24 cellular contexts compared by ENCODE assay signal in the genomic region with DNA sequence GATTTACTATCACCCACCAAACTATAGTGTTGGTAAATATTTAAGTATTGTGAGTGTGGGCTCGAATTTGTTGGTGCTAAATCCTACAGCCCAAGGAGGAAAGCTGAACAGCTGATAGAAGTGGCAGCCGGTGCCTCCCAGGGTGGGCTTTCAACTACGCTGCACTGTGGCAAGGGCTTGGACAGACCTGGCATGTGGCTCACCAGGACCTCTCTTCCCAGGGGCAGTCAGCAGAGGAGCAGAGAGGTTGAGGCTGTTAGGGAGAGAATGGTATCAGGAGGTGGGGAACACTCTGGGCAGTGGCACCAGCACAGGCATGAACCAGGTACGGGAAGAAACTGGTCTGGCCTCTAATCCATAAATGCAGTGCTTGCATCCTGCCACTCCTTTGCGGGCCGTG. TPM values are rescaled to one million over a fixed set of nuclear protein-coding genes. Genes with fewer than 3 reads are reported as not detected.
"Had no signal": no experiment of that assay in that cellular context is flagged by ENCODE, and none has a peak within 500 bp of the region (broad histone marks: within the 10 kb centered on the region; RNA-seq: fewer than 3 reads in every experiment).

No MANE protein-coding gene starts in this region.

- ATAC-seq: HepG2, Panc1, PC-3, SK-N-SH treated with all-trans-retinoic acid at 6 μM for 48 hours had no signal

- DNase-seq: IMR-90, Karpas-422, KG1, MG63, NCI-H1092, NCI-H1105 treated with DMSO at 0.1 percent for 48 hours, NCI-H1417 treated with DMSO at 0.1 percent for 48 hours, NCI-H146, NCI-H187, NCI-H2029, NCI-H2081 treated with DMSO at 0.1 percent for 48 hours, NCI-H2171, NCI-H226, NCI-H446, NCI-H510A, NCI-H524 treated with DMSO at 0.1 percent for 48 hours, NCI-H69, NCI-H774, PC-3, SHP77 had no signal

- H3K4me3 ChIP-seq: MG63 had no signal

- H3K9me3 ChIP-seq: MG63 had no signal

- H3K36me3 ChIP-seq: MG63 had no signal

- H3K27me3 ChIP-seq: MG63 had no signal

RNA-seq across cellular contexts. Expression of a gene that starts 44.6 kb away (rescaled TPM):
- total RNA-seq: HepG2, IMR-90, RPMI7951 had no signal
